ENCODE assay signal across 35 cellular contexts in the genomic region with DNA sequence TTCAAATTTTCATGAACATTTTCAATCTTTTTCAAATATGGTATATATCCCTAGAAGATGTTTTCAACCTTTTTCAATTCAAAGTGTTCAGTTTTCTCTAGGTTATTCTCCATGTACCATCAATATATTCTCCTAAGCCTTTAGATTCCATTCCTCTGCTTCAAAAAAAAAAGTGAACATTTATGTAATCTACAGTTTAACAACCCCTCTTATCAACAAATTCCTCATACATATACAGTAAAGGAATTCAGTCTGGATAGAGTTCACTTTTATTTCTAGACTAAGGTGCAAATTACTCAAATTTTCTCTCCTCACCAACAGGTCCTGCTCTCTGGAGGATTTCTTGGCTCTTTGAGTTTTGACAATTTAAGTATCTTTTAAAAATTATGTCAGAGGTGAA.
"Had no signal": no experiment of that assay in that cellular context is flagged by ENCODE, and none has a peak within 500 bp of the region (broad histone marks: within the 10 kb centered on the region; RNA-seq: fewer than 3 reads in every experiment).

No MANE protein-coding gene starts in this region.

- H3K27me3 ChIP-seq: adrenal gland, body of pancreas, dorsolateral prefrontal cortex, esophagus muscularis mucosa, foreskin keratinocyte, gastrocnemius medialis, heart left ventricle had no signal

- DNase-seq: activated B cell treated with CpG ODN at 0.5 μM for 24 hours; activated CD4-positive, alpha-beta T cell treated with anti-CD3 and anti-CD28 coated beads for 48 hours; activated CD4-positive, alpha-beta T cell treated with anti-CD3 and anti-CD28 coated beads, Interleukin-2, amount 50 U/mL, for 1 hour; activated CD4-positive, alpha-beta T cell treated with anti-CD3 and anti-CD28 coated beads, Interleukin-2, amount 50 U/mL, for 48 hours; activated CD8-positive, alpha-beta memory T cell treated with anti-CD3 and anti-CD28 coated beads for 24 hours; activated CD8-positive, alpha-beta T cell treated with anti-CD3 and anti-CD28 coated beads for 36 hours; activated effector memory CD4-positive, alpha-beta T cell treated with Interleukin-2 at 50 U/mL for 16 hours; activated gamma-delta T cell treated with Interleukin-2 at 50 U/mL for 16 hours; activated naive CD4-positive, alpha-beta T cell treated with anti-CD3 and anti-CD28 coated beads, Interleukin-2, amount 50 U/mL, for 16 hours; activated naive CD4-positive, alpha-beta T cell treated with Interleukin-2 at 50 U/mL for 16 hours; activated T-cell treated with anti-CD3 and anti-CD28 coated beads, Interleukin-2, amount 50 U/mL, for 4 hours; adrenal gland; amygdala; aorta; body of pancreas; central memory CD4-positive, alpha-beta T cell; cerebellar nuclear complex; dorsolateral prefrontal cortex; effector memory CD4-positive, alpha-beta T cell; endodermal cell; erythroblast; foreskin keratinocyte; gastrocnemius medialis; glutamatergic neuron; heart left ventricle; T-helper 1 cell; T-helper 17 cell; T1000; WERI-Rb-1 had no signal

- ATAC-seq: activated CD4-positive, CD25-positive, alpha-beta regulatory T cell treated with anti-CD3 and anti-CD28 coated beads, Interleukin-2, amount 50 U/mL, for 24 hours; activated CD8-positive, alpha-beta T cell treated with anti-CD3 and anti-CD28 coated beads for 36 hours; activated T-cell treated with anti-CD3 and anti-CD28 coated beads, Interleukin-2, amount 50 U/mL, for 4 hours; activated T-helper 17 cell treated with anti-CD3 and anti-CD28 coated beads, Interleukin-2, amount 50 U/mL, for 72 hours; body of pancreas; foreskin keratinocyte; gastrocnemius medialis; heart left ventricle; T-helper 17 cell had no signal

- H3K27me3 Mint-ChIP-seq: activated B cell treated with CpG ODN at 0.5 μM for 24 hours; activated CD8-positive, alpha-beta T cell treated with anti-CD3 and anti-CD28 coated beads for 36 hours; activated naive CD8-positive, alpha-beta T cell; activated T-helper 17 cell treated with anti-CD3 and anti-CD28 coated beads, Interleukin-2, amount 50 U/mL, for 72 hours; dendritic cell treated with granulocyte-macrophage colony-stimulating factor and Interleukin-4, amounts not matched to agents 40 ng/mL and 50 ng/mL, for 4 days; T-helper 17 cell had no signal

- H3K4me1 Mint-ChIP-seq: activated T-helper 17 cell treated with anti-CD3 and anti-CD28 coated beads, Interleukin-2, amount 50 U/mL, for 72 hours had no signal

- H3K36me3 ChIP-seq: adrenal gland, esophagus muscularis mucosa, gastrocnemius medialis, WERI-Rb-1 had no signal

- H3K4me1 ChIP-seq: body of pancreas, foreskin keratinocyte, gastrocnemius medialis had no signal

- H3K4me3 Mint-ChIP-seq: activated B cell treated with CpG ODN at 0.5 μM for 24 hours; activated CD8-positive, alpha-beta T cell treated with anti-CD3 and anti-CD28 coated beads for 36 hours; activated naive CD8-positive, alpha-beta T cell; activated T-cell treated with anti-CD3 and anti-CD28 coated beads, Interleukin-2, amount 50 U/mL, for 4 hours; activated T-helper 17 cell treated with anti-CD3 and anti-CD28 coated beads, Interleukin-2, amount 50 U/mL, for 72 hours; dendritic cell treated with granulocyte-macrophage colony-stimulating factor and Interleukin-4, amounts not matched to agents 40 ng/mL and 50 ng/mL, for 4 days; endodermal cell; T-helper 17 cell; T-helper 2 cell treated with Interferon-gamma antibody and Interleukin-4, amounts not matched to agents 5 μg/mL and 100 μg/mL, for 36 hours had no signal

- H3K4me3 ChIP-seq: adrenal gland, body of pancreas, dorsolateral prefrontal cortex, esophagus muscularis mucosa, gastrocnemius medialis, heart left ventricle had no signal

- H3K9me3 Mint-ChIP-seq: activated CD8-positive, alpha-beta T cell treated with anti-CD3 and anti-CD28 coated beads for 36 hours; activated T-helper 17 cell treated with anti-CD3 and anti-CD28 coated beads, Interleukin-2, amount 50 U/mL, for 72 hours; dendritic cell treated with granulocyte-macrophage colony-stimulating factor and Interleukin-4, amounts not matched to agents 40 ng/mL and 50 ng/mL, for 4 days; endodermal cell; T-helper 2 cell treated with Interferon-gamma antibody and Interleukin-4, amounts not matched to agents 5 μg/mL and 100 μg/mL, for 36 hours had no signal

- H3K27ac Mint-ChIP-seq: activated B cell treated with CpG ODN at 0.5 μM for 24 hours; activated CD8-positive, alpha-beta T cell treated with anti-CD3 and anti-CD28 coated beads for 36 hours; activated naive CD8-positive, alpha-beta T cell; activated T-helper 17 cell treated with anti-CD3 and anti-CD28 coated beads, Interleukin-2, amount 50 U/mL, for 72 hours; dendritic cell treated with granulocyte-macrophage colony-stimulating factor and Interleukin-4, amounts not matched to agents 40 ng/mL and 50 ng/mL, for 4 days; endodermal cell; T-helper 17 cell; T-helper 2 cell treated with Interferon-gamma antibody and Interleukin-4, amounts not matched to agents 5 μg/mL and 100 μg/mL, for 36 hours had no signal

- H3K9me3 ChIP-seq: adrenal gland, body of pancreas, esophagus muscularis mucosa, gastrocnemius medialis had no signal
